12 cellular contexts compared by ENCODE assay signal in the genomic region with DNA sequence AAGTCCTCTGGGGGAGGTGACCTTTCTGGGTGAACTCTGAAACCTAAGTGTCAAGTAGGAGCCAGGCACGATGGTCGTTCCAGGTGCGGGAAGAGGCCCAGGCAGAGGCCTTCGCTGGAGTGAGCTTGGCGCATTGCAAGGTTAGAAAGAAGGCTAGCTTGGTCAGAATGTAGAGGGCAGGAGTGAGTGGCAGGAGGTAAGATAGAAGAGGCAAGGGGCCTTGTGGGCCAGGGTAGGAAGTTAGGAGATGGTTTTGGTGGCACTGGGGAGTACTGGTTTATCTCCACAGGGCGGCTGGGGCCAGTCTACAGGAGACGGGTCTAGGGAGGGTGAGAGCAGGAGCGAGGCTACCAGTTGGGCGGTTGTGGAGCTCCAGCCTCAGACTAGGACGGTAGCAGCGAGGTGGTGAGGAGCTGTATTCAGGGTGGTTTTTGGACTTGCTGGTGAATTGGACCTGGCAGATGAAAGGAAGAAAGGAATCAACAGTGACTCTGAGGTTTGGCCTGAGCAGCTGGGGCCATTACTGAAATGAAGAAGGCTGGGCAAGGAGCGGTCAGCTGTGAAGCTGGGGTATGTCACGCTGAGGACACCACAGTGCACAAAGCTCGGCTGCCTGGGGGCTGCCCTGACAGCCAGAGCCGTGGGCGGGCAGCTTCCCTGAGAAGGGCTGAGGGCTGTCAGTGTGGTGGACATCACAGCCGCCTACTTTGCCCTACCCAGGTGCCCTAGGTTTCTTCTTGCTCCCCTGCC. TPM values are rescaled to one million over a fixed set of nuclear protein-coding genes. Genes with fewer than 3 reads are reported as not detected.
DNase-seq lines count a peak whose midpoint lies in the region; ATAC-seq, FAIRE-seq and TF ChIP-seq lines count a peak whose summit lies in the region.
"Had no signal": no experiment of that assay in that cellular context is flagged by ENCODE, and none has a peak within 500 bp of the region (broad histone marks: within the 10 kb centered on the region; RNA-seq: fewer than 3 reads in every experiment).

No MANE protein-coding gene starts in this region.

- intact Hi-C loops in K562 (cut with micrococcal nuclease), result no loop called here
- intact Hi-C loops in HepG2 (cut with micrococcal nuclease; ENCODE audit: unreplicated experiment), result no loop called here

- peaks cover 2% of the 10 kb centered on the region for H3K9me1 ChIP-seq in K562 (ENCODE audit: control insufficient read depth, insufficient read depth, low read length)

- H3K4me3 ChIP-seq in K562, result no peak overlapping the region
- H3K4me3 ChIP-seq in HepG2 (replicated peaks in 1 of 3; ENCODE audit: insufficient read depth in 1 of 3, low read depth in 2 of 3, low read length in 3 of 3), result no peak overlapping the region
- H3K4me3 ChIP-seq in skeletal muscle tissue (ENCODE audit: low read length in 3 of 3), result peak overlapping the region; percentile 22 to 52 (median 48)
- H3K4me3 ChIP-seq: PC-9 had no signal

- no peak for TF ChIP-seq POLR2A in K562 (conservative IDR thresholded peaks at IDR 0.05)
- no peak for TF ChIP-seq POLR2A in HepG2 (IDR thresholded peaks at IDR 0.05; ENCODE audit: insufficient read depth in 1 of 2, low read depth in 2 of 2, low read length in 2 of 2)
- TF ChIP-seq POLR2A in GM12892 (IDR thresholded peaks at IDR 0.05; ENCODE audit: low read depth, low read length), result no peak

- TF ChIP-seq EP300 in K562 (IDR thresholded peaks at IDR 0.05; ENCODE audit: low read length) (no peak), HepG2 (IDR thresholded peaks at IDR 0.05; ENCODE audit: low read depth in 2 of 2, low read length in 2 of 2) (no peak), HepG2 (CRISPR knock-in tag; IDR thresholded peaks at IDR 0.05; ENCODE audit: borderline replicate concordance) (no peak)

- no peaks in the 10 kb centered on the region for H3K27me3 ChIP-seq in K562 (ENCODE audit: control insufficient read depth in 2 of 2, insufficient read depth in 2 of 2, low read length in 2 of 2)
- H3K27me3 ChIP-seq in HepG2 (ENCODE audit: control insufficient read depth in 1 of 2, insufficient read depth in 2 of 2, low read length in 2 of 2), result no peaks in the 10 kb centered on the region
- no peaks in the 10 kb centered on the region for H3K27me3 ChIP-seq in skeletal muscle tissue (ENCODE audit: control insufficient read depth in 3 of 3, insufficient read depth in 3 of 3, low read length in 3 of 3)

- H2AFZ ChIP-seq in K562 (ENCODE audit: low read depth, low read length) (no peak overlapping the region), HepG2 (ENCODE audit: low read length) (no peak overlapping the region)
- H2AFZ ChIP-seq: PC-9 had no signal

- H3K4me2 ChIP-seq in K562 (ENCODE audit: insufficient read depth, low read length) (peak overlapping the region; percentile 17; the same call in 1 of the 2 replicates), HepG2 (ENCODE audit: low read depth, low read length) (no peak overlapping the region)
- H3K4me2 ChIP-seq: PC-9 had no signal

- no TSS peak for BruUV-seq in K562 (replicated peaks; lab: Mats Ljungman, UMichigan)
- BruUV-seq in HepG2 (replicated peaks; lab: Mats Ljungman, UMichigan), result no TSS peak

- H4K20me1 ChIP-seq in K562 (replicated peaks; ENCODE audit: control insufficient read depth, insufficient read depth, low read length) (peaks cover 11% of the 10 kb centered on the region; the same call in 1 of the 2 replicates), HepG2 (ENCODE audit: insufficient read depth, low read length) (no peaks in the 10 kb centered on the region)

- H3K9me3 ChIP-seq in KOPT-K1 (ENCODE audit: insufficient read depth, low read length, poor library complexity, severe bottlenecking) (no peaks in the 10 kb centered on the region), K562 (replicated peaks; ENCODE audit: control insufficient read depth, insufficient read depth, low read depth, low read length) (no peaks in the 10 kb centered on the region), HepG2 (ENCODE audit: low read length) (no peaks in the 10 kb centered on the region), skeletal muscle tissue (ENCODE audit: control insufficient read depth in 3 of 3, low read length in 3 of 3) (no peaks in the 10 kb centered on the region)

- TF ChIP-seq RAD21 in K562 (CRISPR knock-in tag; conservative IDR thresholded peaks at IDR 0.05 in 1 of 2, IDR thresholded peaks at IDR 0.05 in 1 of 2) (no peak), HepG2 (CRISPR knock-in tag; IDR thresholded peaks at IDR 0.05) (no peak)

- H3K27ac ChIP-seq in KOPT-K1 (ENCODE audit: low read depth, low read length, poor library complexity, severe bottlenecking) (peak overlapping the region; percentile 87), K562 (ENCODE audit: extremely low read depth, low read depth, low read length) (peak overlapping the region; percentile 28; the same call in 1 of the 3 replicates), HepG2 (ENCODE audit: extremely low read length, insufficient read depth, low read length) (no peak overlapping the region), skeletal muscle tissue (ENCODE audit: low read depth, low read length) (peak overlapping the region; percentile 88)
- H3K27ac ChIP-seq: PC-9 had no signal

- TF ChIP-seq CTCF in K562 (IDR thresholded peaks at IDR 0.05 in 2 of 3, conservative IDR thresholded peaks at IDR 0.05 in 1 of 3; ENCODE audit: insufficient read depth in 2 of 3, low read depth in 1 of 3, low read length in 3 of 3) (no peak), HepG2 (CRISPR knock-in tag; IDR thresholded peaks at IDR 0.05) (no peak)

- WGBS in K562 (ENCODE audit: insufficient coverage, low coverage, missing lambda C conversion rate), result 76% methylated on average over 13 of the region's 17 CpGs
- WGBS in HepG2 (ENCODE audit: low lambda C conversion rate), result 98% methylated on average over 14 of the region's 17 CpGs

- in situ Hi-C loops in K562 (cut with MboI) (no loop called here), HepG2 (cut with HindIII; ENCODE audit: extremely low pct_ligation_motif_present, low pct_unique_long_range_greater_than_20kb) (no loop called here), KBM-7 (cut with MboI; ENCODE audit: low pct_unique_long_range_greater_than_20kb, low sequenced_read_pairs) (no loop called here)

- POLR2A ChIA-PET in K562 (lab: Yijun Ruan, JAX) (interaction anchor here (0.8 to 6.8 kb wide), 9 partner anchors 7 to 24 kb away, joined by 3 to 75 read pairs (median 4); a partner anchor contains a TSS), HepG2 (lab: Yijun Ruan, JAX) (interaction anchor here (2.5 to 3.4 kb wide), 2 partner anchors 9 to 24 kb away, joined by 5 to 16 read pairs; a partner anchor contains a TSS)

- H3K4me1 ChIP-seq in K562 (replicated peaks in 1 of 2; ENCODE audit: control insufficient read depth in 2 of 2, insufficient read depth in 2 of 2, low read length in 2 of 2) (peaks cover 33 to 78% of the 10 kb centered on the region in 2 experiments; a peak in 4 of 5 replicates), HepG2 (ENCODE audit: insufficient read depth, low read length) (peaks cover 8% of the 10 kb centered on the region), skeletal muscle tissue (ENCODE audit: control insufficient read depth in 3 of 3, insufficient read depth in 3 of 3, low read length in 3 of 3) (peaks cover 80 to 89% (median 87%) of the 10 kb centered on the region in 3 donors)

- peak overlapping the region; percentile 9 to 76; a peak in 3 of 4 replicates for H3K9ac ChIP-seq in K562 (ENCODE audit: insufficient read depth in 1 of 2, low read depth in 2 of 2, low read length in 2 of 2)
- H3K9ac ChIP-seq in HepG2 (ENCODE audit: insufficient read depth, low read depth, low read length), result no peak overlapping the region
- H3K9ac ChIP-seq in skeletal muscle tissue (ENCODE audit: low read depth in 1 of 3, low read length in 3 of 3), result peak overlapping the region; percentile 54 to 68 (median 64)

- H3K36me3 ChIP-seq in KOPT-K1 (ENCODE audit: insufficient read depth, low read length), result peaks cover 62% of the 10 kb centered on the region
- H3K36me3 ChIP-seq in K562 (ENCODE audit: control insufficient read depth, insufficient read depth, low read length), result peaks cover 89% of the 10 kb centered on the region
- H3K36me3 ChIP-seq in HepG2 (replicated peaks in 1 of 2; ENCODE audit: control insufficient read depth in 1 of 2, insufficient read depth in 2 of 2, low read length in 2 of 2), result peaks cover 11 to 40% of the 10 kb centered on the region in 2 experiments; a peak in 4 of 5 replicates
- H3K36me3 ChIP-seq in skeletal muscle tissue (ENCODE audit: control insufficient read depth in 3 of 3, insufficient read depth in 3 of 3, low read length in 3 of 3), result peaks cover 7 to 16% (median 9%) of the 10 kb centered on the region in 3 donors

- CTCF ChIA-PET in K562 (lab: Yijun Ruan, JAX; ENCODE audit: low intra/inter-chr PET ratio), result no interaction called here
- CTCF ChIA-PET in HepG2 (lab: Yijun Ruan, JAX; ENCODE audit: low intra/inter-chr PET ratio, low total read pairs), result no interaction called here

- DNase-seq in K562 (ENCODE audit: extremely low read depth in 1 of 4, low spot score in 3 of 4) (no peak), HepG2 (ENCODE audit: low spot score) (no peak), NAMALWA (ENCODE audit: low spot score) (no peak), KBM-7 (no peak), GM12892 (ENCODE audit: insufficient read length) (no peak), GF-D8 (lab: John Stamatoyannopoulos, UW) (no peak)
- DNase-seq: activated effector memory CD4-positive, alpha-beta T cell treated with anti-CD3 and anti-CD28 coated beads, Interleukin-2, amount 50 U/mL, for 16 hours; effector memory CD4-positive, alpha-beta T cell; NCI-H187; PC-9 had no signal

- ATAC-seq in K562 (peak; percentile 5), HepG2 (0 out of 3 replicates have a peak, but pooled peaks have one; percentile 22)

- H3K79me2 ChIP-seq in K562 (ENCODE audit: control insufficient read depth, insufficient read depth, low read length), result peaks cover 100% of the 10 kb centered on the region
- H3K79me2 ChIP-seq in HepG2 (ENCODE audit: insufficient read depth, low read length), result peaks cover 27% of the 10 kb centered on the region

- FAIRE-seq in K562 (lab: Jason Lieb, UNC), result no peak
- FAIRE-seq in HepG2 (lab: Jason Lieb, UNC), result no peak
- FAIRE-seq in GM12892 (lab: Jason Lieb, UNC), result no peak

RNA-seq across cellular contexts. Expression of a gene that starts 9.1 kb away (rescaled TPM):
- total RNA-seq in K562 (2011; cell fraction: chromatin; rRNA removed; ENCODE audit: low replicate concordance), result 289 and 513 TPM in 2 replicates
- 197 and 203 TPM in 2 replicates for total RNA-seq in K562 (2011; cell fraction: nucleolus; rRNA removed)
- total RNA-seq in K562 (2011; cell fraction: nucleoplasm; rRNA removed), result 215 and 311 TPM in 2 replicates
- total RNA-seq in K562 (2014; rRNA removed), result 14.7 and 36.9 TPM in 2 replicates
- 13.8 and 18.1 TPM in 2 replicates for total RNA-seq in K562 (2014; rRNA removed; fragmentation: Illumina TruSeq; extraction: Trizol)
- total RNA-seq in K562 (2015; rRNA removed; fragmentation: Illumina TruSeq; extraction: Trizol), result 25.8 and 28.9 TPM in 2 replicates
- total RNA-seq in K562 (2021), result 65.8 and 66.3 TPM in 2 replicates
- 14.4 and 20.7 TPM in 2 replicates for polyA plus RNA-seq in K562 (2011; rRNA removed)
- polyA plus RNA-seq in K562 (2011; cell fraction: cytosol; rRNA removed), result 9.9 and 11.6 TPM in 2 replicates
- 78.1 and 99.4 TPM in 2 replicates for polyA plus RNA-seq in K562 (2011; cell fraction: nucleus; rRNA removed)
- 33.1 and 37.7 TPM in 2 replicates for polyA plus RNA-seq in K562 (2012)
- 40.7 and 46.7 TPM in 2 replicates for polyA plus RNA-seq in K562 (2014; fragmentation: Illumina TruSeq; extraction: Trizol)
- 1 to 10 TPM; 2.2 to 3.8 TPM for polyA plus RNA-seq in K562 (2014; fragmentation: Nextera tagmentation; extraction: Ambion mirVana)
- 26.0 and 26.5 TPM in 2 replicates for polyA plus RNA-seq in K562 (2014; rRNA removed)
- 20.9 and 23.5 TPM in 2 replicates for polyA minus RNA-seq in K562 (2011; rRNA and poly(A)+ RNA removed)
- 51.8 and 60.9 TPM in 2 replicates for polyA minus RNA-seq in K562 (2011; cell fraction: cytosol; rRNA and poly(A)+ RNA removed)
- polyA minus RNA-seq in K562 (2011; cell fraction: nucleus; rRNA and poly(A)+ RNA removed), result 61.8 and 88.5 TPM in 2 replicates
- 4.4 and 5.3 TPM in 2 replicates for total RNA-seq in HepG2 (2016; rRNA removed; fragmentation: Illumina TruSeq; extraction: Trizol)
- total RNA-seq in HepG2 (2016; cell fraction: cytosol; rRNA removed; fragmentation: Illumina TruSeq; extraction: Trizol; ENCODE audit: low read depth), result 23.5 and 32.3 TPM in 2 replicates
- total RNA-seq in HepG2 (2016; cell fraction: insoluble cytoplasmic fraction; rRNA removed; fragmentation: Illumina TruSeq; extraction: Trizol), result 4.0 and 6.0 TPM in 2 replicates
- 9.3 and 10.6 TPM in 2 replicates for total RNA-seq in HepG2 (2016; cell fraction: membrane; rRNA removed; fragmentation: Illumina TruSeq; extraction: Trizol)
- 7.4 and 8.4 TPM in 2 replicates for total RNA-seq in HepG2 (2016; cell fraction: nucleus; rRNA removed; fragmentation: Illumina TruSeq; extraction: Trizol)
- polyA plus RNA-seq in HepG2 (2011; rRNA removed), result 6.3 and 6.7 TPM in 2 replicates
- polyA plus RNA-seq in HepG2 (2011; cell fraction: cytosol; rRNA removed), result 2.2 and 2.4 TPM in 2 replicates
- polyA plus RNA-seq in HepG2 (2011; cell fraction: nucleus; rRNA removed), result 25.4 and 79.6 TPM in 2 replicates
- 10.8 and 14.9 TPM in 2 replicates for polyA plus RNA-seq in HepG2 (2012)
- 8.7 and 8.8 TPM in 2 replicates for polyA plus RNA-seq in HepG2 (2016; cell fraction: cytosol; fragmentation: Illumina TruSeq; extraction: Trizol; ENCODE audit: low read depth)
- 6.2 and 10.8 TPM in 2 replicates for polyA plus RNA-seq in HepG2 (2016; cell fraction: insoluble cytoplasmic fraction; fragmentation: Illumina TruSeq; extraction: Trizol; ENCODE audit: low read depth)
- polyA plus RNA-seq in HepG2 (2016; cell fraction: membrane; fragmentation: Illumina TruSeq; extraction: Trizol; ENCODE audit: low read depth), result 12.2 and 13.1 TPM in 2 replicates
- 23.5 and 26.5 TPM in 2 replicates for polyA plus RNA-seq in HepG2 (2016; cell fraction: nucleus; fragmentation: Illumina TruSeq; extraction: Trizol; ENCODE audit: insufficient read depth, low read depth)
- polyA minus RNA-seq in HepG2 (2011; rRNA and poly(A)+ RNA removed; ENCODE audit: low replicate concordance), result 10.1 and 18.6 TPM in 2 replicates
- 6.0 and 7.2 TPM in 2 replicates for polyA minus RNA-seq in HepG2 (2011; cell fraction: cytosol; rRNA and poly(A)+ RNA removed)
- polyA minus RNA-seq in HepG2 (2011; cell fraction: nucleus; rRNA and poly(A)+ RNA removed), result 12.4 and 12.6 TPM in 2 replicates
- 10.4 TPM for total RNA-seq in skeletal muscle tissue
- polyA plus RNA-seq in GM12892 (2012; ENCODE audit: missing spikeins), result 4.2 TPM

Comparison
In these comparisons a context has a peak if more than half of its experiments do, and no peak if none do; other contexts are left out.
1. H3K4me3 ChIP-seq: peak in skeletal muscle tissue (3 of 3); none in K562 (single experiment) and HepG2 (0 of 3).